Comparison of ENCODE assay signal across 28 cellular contexts in genomic region chr6:55866110-55866509, GRCh38. TPM values are rescaled to one million over a fixed set of nuclear protein-coding genes. Genes with fewer than 3 reads are reported as not detected.
DNase-seq lines count a peak whose midpoint lies in the region; ATAC-seq, FAIRE-seq and TF ChIP-seq lines count a peak whose summit lies in the region.
"Had no signal": no experiment of that assay in that cellular context is flagged by ENCODE, and none has a peak within 500 bp of the region (broad histone marks: within the 10 kb centered on the region; RNA-seq: fewer than 3 reads in every experiment).

No MANE protein-coding gene starts in this region.

- H3K27me3 ChIP-seq in ovary = no peaks in the 10 kb centered on the region
- H3K27me3 ChIP-seq: gastroesophageal sphincter, right atrium auricular region, spleen, tibial nerve had no signal

- peak; percentile 32 for FAIRE-seq in urothelium cell line (lab: Jason Lieb, UNC)
- FAIRE-seq: GM12892 had no signal

- no peak for TF ChIP-seq RAD21 in Ishikawa (IDR thresholded peaks at IDR 0.05; ENCODE audit: low read depth)

- TF ChIP-seq POLR2A in ovary (IDR thresholded peaks at IDR 0.05) = no peak

- DNase-seq in astrocyte of the hippocampus (ENCODE audit: low read depth, low spot score) (peak; percentile 40), kidney glomerular epithelial cell (lab: John Stamatoyannopoulos, UW) (peak; percentile 66), urothelium cell line (ENCODE audit: low spot score) (peak; percentile 66), ovary (no peak)
- no peak for DNase-seq in activated effector memory CD4-positive, alpha-beta T cell treated with Interleukin-2 at 50 U/mL for 16 hours
- DNase-seq: activated CD4-positive, alpha-beta memory T cell treated with anti-CD3 and anti-CD28 coated beads, Interleukin-2, amount 10 ng/mL, durations not matched to agents 7 days and 5 days; activated CD4-positive, CD25-positive, alpha-beta regulatory T cell treated with anti-CD3 and anti-CD28 coated beads, Interleukin-2, amount 50 U/mL, for 72 hours; activated CD8-positive, alpha-beta memory T cell treated with anti-CD3 and anti-CD28 coated beads, Interleukin-2, amount 50 U/mL, for 48 hours; anterior cingulate cortex; caudate nucleus; hypothalamus; MM.1S; mucosa of descending colon; NCI-H1436; NCI-H2081 treated with DMSO at 0.1 percent for 48 hours; NCI-H345; RPMI8226; spleen; T-helper 17 cell had no signal

- peak; percentile 85 for TF ChIP-seq EP300 in Ishikawa (IDR thresholded peaks at IDR 0.05; ENCODE audit: borderline replicate concordance)
- TF ChIP-seq EP300 in ovary (IDR thresholded peaks at IDR 0.05) = no peak

- no peak for ATAC-seq in HG03520 (IDR thresholded peaks at IDR 0.05; ENCODE audit: unreplicated experiment)
- ATAC-seq: activated naive CD4-positive, alpha-beta T cell treated with anti-CD3 and anti-CD28 coated beads, Interleukin-2, amount 50 U/mL, for 72 hours; gastroesophageal sphincter; mucosa of descending colon; natural killer cell treated with Interleukin-12 subunit alpha and Interleukin-12 subunit beta and Interleukin-15 and Interleukin-18, amount 100 ng/mL, for 72 hours; T-helper 17 cell had no signal

- 89 to 100% (median 98%) methylated on average over 1 of the region's 1 CpG for WGBS in ovary, 3 donors

- no peak overlapping the region for H3K4me3 ChIP-seq in ovary
- H3K4me3 ChIP-seq: gastroesophageal sphincter, mucosa of descending colon, right atrium auricular region, SK-N-MC, spleen, tibial nerve had no signal

- no peak for TF ChIP-seq CTCF in ovary (IDR thresholded peaks at IDR 0.05)

- H3K27ac ChIP-seq in ovary = no peak overlapping the region
- H3K27ac ChIP-seq: gastroesophageal sphincter, SK-N-MC, spleen, tibial nerve had no signal

- H3K9me3 ChIP-seq in ovary = no peaks in the 10 kb centered on the region
- H3K9me3 ChIP-seq: gastroesophageal sphincter, mucosa of descending colon, right atrium auricular region, spleen, tibial nerve had no signal

- intact Hi-C loops in ovary (cut with DNase I) = no loop called here

- no peaks in the 10 kb centered on the region for H3K36me3 ChIP-seq in ovary
- H3K36me3 ChIP-seq: gastroesophageal sphincter, right atrium auricular region, spleen, tibial nerve had no signal

- no peaks in the 10 kb centered on the region for H3K4me1 ChIP-seq in ovary (ENCODE audit: insufficient read depth)
- H3K4me1 ChIP-seq: gastroesophageal sphincter, right atrium auricular region, spleen, tibial nerve had no signal

TF ChIP-seq in Ishikawa, 13 proteins besides CTCF, POLR2A, EP300 and RAD21:
- peak; percentile 69 for TF ChIP-seq TCF12 (IDR thresholded peaks at IDR 0.05; ENCODE audit: low read depth)
- TF ChIP-seq NFIC (IDR thresholded peaks at IDR 0.05) = peak; percentile 58; the same call in 1 of the 2 replicates
- TF ChIP-seq TEAD4 (IDR thresholded peaks at IDR 0.05) = peak; percentile 95
- TF ChIP-seq FOXM1 (IDR thresholded peaks at IDR 0.05; ENCODE audit: borderline replicate concordance, low read depth) = peak; percentile 13; the same call in 1 of the 2 replicates
- no peak for TF ChIP-seq REST (IDR thresholded peaks at IDR 0.05; ENCODE audit: low read depth)
- no peak for TF ChIP-seq MAX (IDR thresholded peaks at IDR 0.05)
- no peak for TF ChIP-seq CREB1 (IDR thresholded peaks at IDR 0.05; ENCODE audit: low read depth)
- no peak for TF ChIP-seq USF1 (IDR thresholded peaks at IDR 0.05)
TF ChIP-seq in Ishikawa: peak in this region for 4.

RNA-seq across cellular contexts. Expression of gene BMP5, which starts 9.3 kb away (rescaled TPM):
- total RNA-seq in ovary = not detected
- polyA plus RNA-seq in ovary = under 1 TPM in 1 of 2 donors, not detected in 1; 0.01 TPM
- total RNA-seq: activated CD4-positive, alpha-beta memory T cell treated with anti-CD3 and anti-CD28 coated beads, Interleukin-2, amount 10 ng/mL, durations not matched to agents 7 days and 5 days; activated naive CD4-positive, alpha-beta T cell treated with anti-CD3 and anti-CD28 coated beads, Interleukin-2, amount 50 U/mL, for 72 hours; natural killer cell treated with Interleukin-12 subunit alpha and Interleukin-12 subunit beta and Interleukin-15 and Interleukin-18, amount 100 ng/mL, for 72 hours; spleen; T-helper 17 cell had no signal
- polyA plus RNA-seq: spleen had no signal

Comparison
In these comparisons a context has a peak if more than half of its experiments do, and no peak if none do; other contexts are left out.
1. DNase-seq: peak in astrocyte of the hippocampus (single experiment), kidney glomerular epithelial cell (single experiment) and urothelium cell line (single experiment); none in activated effector memory CD4-positive, alpha-beta T cell treated with Interleukin-2 at 50 U/mL for 16 hours (single experiment) and ovary (0 of 5).